16 cellular contexts compared by ENCODE assay signal in the genomic region with DNA sequence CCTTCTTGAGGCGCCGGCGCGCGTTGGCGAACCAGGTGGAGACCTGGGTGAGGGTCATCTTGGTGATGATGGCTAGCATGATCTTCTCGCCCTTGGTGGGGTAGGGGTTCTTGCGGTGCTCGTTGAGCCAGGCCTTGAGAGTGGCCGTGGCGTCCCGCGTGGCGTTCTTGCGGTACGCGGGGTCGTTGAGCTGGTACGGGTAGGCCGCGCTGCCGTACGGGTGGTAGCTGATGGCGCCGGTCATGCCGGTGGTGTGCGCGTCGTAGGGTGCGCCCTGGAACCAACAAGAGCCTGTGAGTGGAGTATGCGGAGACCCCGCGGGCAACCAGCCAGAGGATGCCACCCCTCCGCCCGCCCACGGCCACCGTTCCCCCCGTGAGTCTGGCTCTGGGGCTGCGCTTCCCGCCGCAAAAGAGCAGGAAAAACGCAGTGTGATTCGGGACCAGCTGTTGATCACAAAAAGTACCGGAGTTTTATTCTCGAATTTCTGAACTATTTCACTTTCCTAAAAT. TPM values are rescaled to one million over a fixed set of nuclear protein-coding genes. Genes with fewer than 3 reads are reported as not detected.
DNase-seq lines count a peak whose midpoint lies in the region; ATAC-seq and TF ChIP-seq lines count a peak whose summit lies in the region.
"Had no signal": no experiment of that assay in that cellular context is flagged by ENCODE, and none has a peak within 500 bp of the region (broad histone marks: within the 10 kb centered on the region; RNA-seq: fewer than 3 reads in every experiment).

No MANE protein-coding gene starts in this region.

- CTCF ChIA-PET in WTC11 (lab: Charles Lee): interaction anchor here (0.6 to 1.4 kb wide), 5 partner anchors 11 to 188 kb away, joined by 3 to 13 read pairs (median 3); no protein-coding TSS in a partner anchor

- no peak for TF ChIP-seq CTCF in WTC11 (IDR thresholded peaks at IDR 0.05)
- TF ChIP-seq CTCF in foreskin fibroblast (IDR thresholded peaks at IDR 0.05; ENCODE audit: low read depth, low read length): no peak
- TF ChIP-seq CTCF in osteocyte (IDR thresholded peaks at IDR 0.05): no peak

- H3K4me3 Mint-ChIP-seq in WTC11 (peak overlapping the region; percentile 84), osteocyte (ENCODE audit: unreplicated experiment) (peak overlapping the region; percentile 81)
- H3K4me3 Mint-ChIP-seq: central memory CD8-positive, alpha-beta T cell had no signal

- no peaks in the 10 kb centered on the region for H3K9me3 Mint-ChIP-seq in WTC11
- no peaks in the 10 kb centered on the region for H3K9me3 Mint-ChIP-seq in osteocyte (ENCODE audit: unreplicated experiment)

- H3K36me3 Mint-ChIP-seq in WTC11 (peaks cover 32% of the 10 kb centered on the region), osteocyte (ENCODE audit: unreplicated experiment) (peaks cover 15% of the 10 kb centered on the region)

- peaks cover 65% of the 10 kb centered on the region for H3K27me3 Mint-ChIP-seq in WTC11 (ENCODE audit: low read depth)
- no peaks in the 10 kb centered on the region for H3K27me3 Mint-ChIP-seq in osteocyte (ENCODE audit: unreplicated experiment)

- H3K4me1 Mint-ChIP-seq in WTC11 (peaks cover 53% of the 10 kb centered on the region), osteocyte (ENCODE audit: unreplicated experiment) (peaks cover 60% of the 10 kb centered on the region)
- H3K4me1 Mint-ChIP-seq: central memory CD8-positive, alpha-beta T cell had no signal

- POLR2A ChIA-PET in WTC11 (lab: Charles Lee): interaction anchor here (0.6 to 2.9 kb wide), 4 partner anchors 9 to 849 kb away, joined by 3 to 18 read pairs (median 3); no protein-coding TSS in a partner anchor

- peak overlapping the region; percentile 58 to 60 for H3K4me3 ChIP-seq in foreskin fibroblast (ENCODE audit: low read depth in 1 of 2, low read length in 2 of 2)

- H3K27ac Mint-ChIP-seq in WTC11 (peak overlapping the region; percentile 94), osteocyte (ENCODE audit: unreplicated experiment) (peak overlapping the region; percentile 94)

- ATAC-seq in WTC11 (no peak), GM19397 (IDR thresholded peaks at IDR 0.05; ENCODE audit: unreplicated experiment) (no peak)

- DNase-seq in NCI-H2029 (lab: John Stamatoyannopoulos, UW) (peak; percentile 38), NCI-H2029 treated with DMSO at 0.1 percent for 48 hours (lab: John Stamatoyannopoulos, UW) (no peak), WTC11 (ENCODE audit: low spot score) (no peak), foreskin fibroblast (no peak), osteocyte (ENCODE audit: extremely low spot score, unreplicated experiment) (no peak)
- DNase-seq in effector CD4-positive, alpha-beta T cell: no peak
- no peak for DNase-seq in NK-92 treated with Interleukin-12 subunit alpha and Interleukin-12 subunit beta, amount 100 ng/mL, for 24 hours (lab: John Stamatoyannopoulos, UW)
- DNase-seq: activated T-cell treated with anti-CD3 and anti-CD28 coated beads for 4 hours, DMS153, foreskin melanocyte, small intestine had no signal

TF ChIP-seq in WTC11, 78 proteins besides CTCF, POLR2A, EP300 and RAD21:
- TF ChIP-seq ZNF671 (CRISPR knock-in tag; IDR thresholded peaks at IDR 0.05) (no peak), ESRRA (CRISPR knock-in tag; IDR thresholded peaks at IDR 0.05; ENCODE audit: borderline replicate concordance) (peak; percentile 44; the same call in 1 of the 2 replicates)

RNA-seq across cellular contexts. Expression of a gene that starts 1.9 kb away (rescaled TPM):
- total RNA-seq in WTC11 (2021): 51.5 to 63.2 TPM (median 52.0 TPM) in 3 replicates
- total RNA-seq in osteocyte: 17.1 and 17.5 TPM in 2 replicates
- total RNA-seq: A172; mononuclear cell; T-helper 1 cell treated with Interleukin-12 subunit alpha and Interleukin-12 subunit beta and Interleukin-4 antibody, amounts not matched to agents 30 ng/mL and 1 ng/mL, for 36 hours had no signal
